15 cellular contexts compared by ENCODE assay signal in genomic region chr13:29861694-29862110, GRCh38. TPM values are rescaled to one million over a fixed set of nuclear protein-coding genes. Genes with fewer than 3 reads are reported as not detected.
DNase-seq lines count a peak whose midpoint lies in the region; ATAC-seq and TF ChIP-seq lines count a peak whose summit lies in the region.
"Had no signal": no experiment of that assay in that cellular context is flagged by ENCODE, and none has a peak within 500 bp of the region (broad histone marks: within the 10 kb centered on the region; RNA-seq: fewer than 3 reads in every experiment).

No MANE protein-coding gene starts in this region.

- H3K4me1 ChIP-seq in PC-3 (ENCODE audit: insufficient read depth, low read length) (peaks cover 15% of the 10 kb centered on the region; the same call in 1 of the 2 replicates), fibroblast of lung (ENCODE audit: control insufficient read depth, extremely low read depth, insufficient read depth, low read length) (peaks cover 5% of the 10 kb centered on the region), osteoblast (ENCODE audit: insufficient read depth, low read length) (peaks cover 43% of the 10 kb centered on the region)
- H3K4me1 ChIP-seq: sigmoid colon had no signal

- H3K9ac ChIP-seq in PC-3 (ENCODE audit: low read length) (no peak overlapping the region), fibroblast of lung (ENCODE audit: insufficient read depth, low read length) (no peak overlapping the region)

- BruUV-seq in PC-3 (replicated peaks; lab: Mats Ljungman, UMichigan), result no TSS peak

- CTCF ChIA-PET in PC-3 (lab: Charles Lee), result no interaction called here
- CTCF ChIA-PET in GM10248 (lab: Yijun Ruan, JAX), result interaction anchor here (1.3 to 1.9 kb wide), 2 partner anchors 51 to 91 kb away, joined by 4 to 5 read pairs; no protein-coding TSS in a partner anchor

- H4K20me1 ChIP-seq in PC-3 (ENCODE audit: low read length) (no peaks in the 10 kb centered on the region), fibroblast of lung (ENCODE audit: control insufficient read depth, extremely low read depth, insufficient read depth, low read length) (no peaks in the 10 kb centered on the region), osteoblast (ENCODE audit: insufficient read depth, low read length) (no peaks in the 10 kb centered on the region)

- no peaks in the 10 kb centered on the region for H3K36me3 ChIP-seq in PC-3 (ENCODE audit: low read depth, low read length)
- no peaks in the 10 kb centered on the region for H3K36me3 ChIP-seq in fibroblast of lung (ENCODE audit: control insufficient read depth, insufficient read depth, low read length)
- no peaks in the 10 kb centered on the region for H3K36me3 ChIP-seq in osteoblast (ENCODE audit: insufficient read depth, low read length)
- H3K36me3 ChIP-seq: sigmoid colon, stomach had no signal

- H3K4me2 ChIP-seq in PC-3 (ENCODE audit: low read length) (no peak overlapping the region), fibroblast of lung (ENCODE audit: extremely low read depth, insufficient read depth, low read length) (no peak overlapping the region), osteoblast (ENCODE audit: insufficient read depth, low read length) (peak overlapping the region; percentile 56)

- intact Hi-C loops in PC-3 (cut with micrococcal nuclease), result no loop called here
- intact Hi-C loops in left ventricle myocardium superior (cut with micrococcal nuclease), result no loop called here

- H3K27ac ChIP-seq in PC-3 (ENCODE audit: low read length), result no peak overlapping the region
- peak overlapping the region; percentile 36 for H3K27ac ChIP-seq in fibroblast of lung (ENCODE audit: insufficient read depth, low read length)
- peak overlapping the region; percentile 85 for H3K27ac ChIP-seq in osteoblast (ENCODE audit: low read depth, low read length)
- H3K27ac ChIP-seq: sigmoid colon, stomach had no signal

- no peaks in the 10 kb centered on the region for H3K27me3 ChIP-seq in PC-3 (ENCODE audit: low read length)
- H3K27me3 ChIP-seq in fibroblast of lung (ENCODE audit: control insufficient read depth, insufficient read depth, low read length), result no peaks in the 10 kb centered on the region
- H3K27me3 ChIP-seq in osteoblast (ENCODE audit: insufficient read depth, low read length), result no peaks in the 10 kb centered on the region
- H3K27me3 ChIP-seq: sigmoid colon, stomach had no signal

- H3K9me3 ChIP-seq in PC-3 (ENCODE audit: low read length) (no peaks in the 10 kb centered on the region), fibroblast of lung (ENCODE audit: control insufficient read depth, insufficient read depth, low read depth, low read length) (no peaks in the 10 kb centered on the region), osteoblast (ENCODE audit: low read depth, low read length) (no peaks in the 10 kb centered on the region)
- H3K9me3 ChIP-seq: sigmoid colon, stomach had no signal

- no peaks in the 10 kb centered on the region for H3F3A ChIP-seq in PC-3 (ENCODE audit: low read length, unreplicated experiment)

- H2AFZ ChIP-seq in PC-3 (ENCODE audit: low read length), result no peak overlapping the region
- no peak overlapping the region for H2AFZ ChIP-seq in fibroblast of lung (ENCODE audit: low read length)
- H2AFZ ChIP-seq in osteoblast (ENCODE audit: low read length), result no peak overlapping the region

- no peak overlapping the region for H3K4me3 ChIP-seq in PC-3 (ENCODE audit: low read length)
- H3K4me3 ChIP-seq in fibroblast of lung (replicated peaks in 1 of 4; ENCODE audit: control extremely low read depth in 1 of 4, insufficient read depth in 1 of 4, low read depth in 3 of 4, low read length in 4 of 4), result no peak overlapping the region
- no peak overlapping the region for H3K4me3 ChIP-seq in osteoblast (ENCODE audit: insufficient read depth, low read length)
- H3K4me3 ChIP-seq: sigmoid colon, stomach had no signal

- POLR2A ChIA-PET in PC-3 (lab: Charles Lee; ENCODE audit: unreplicated experiment) (no interaction called here), GM10248 (lab: Yijun Ruan, JAX) (no interaction called here)

- TF ChIP-seq CTCF in PC-3 (conservative IDR thresholded peaks at IDR 0.05; ENCODE audit: low read depth, low read length) (no peak), fibroblast of lung (conservative IDR thresholded peaks at IDR 0.05 in 1 of 2, IDR thresholded peaks at IDR 0.05 in 1 of 2; ENCODE audit: low read depth in 1 of 2, low read length in 2 of 2) (no peak), osteoblast (IDR thresholded peaks at IDR 0.05; ENCODE audit: extremely low read depth, low read depth, low read length) (no peak), GM10248 (IDR thresholded peaks at IDR 0.05; ENCODE audit: control extremely low read depth, extremely low read depth, low read depth, missing control alignments) (no peak)

- ATAC-seq in PC-3 (peak; percentile 42), left ventricle myocardium superior (no peak)
- ATAC-seq: natural killer cell treated with Interleukin-12 subunit alpha and Interleukin-12 subunit beta and Interleukin-15 and Interleukin-18, amount 100 ng/mL, for 72 hours had no signal

- no peaks in the 10 kb centered on the region for H3K79me2 ChIP-seq in PC-3 (ENCODE audit: low read length)
- no peaks in the 10 kb centered on the region for H3K79me2 ChIP-seq in fibroblast of lung (ENCODE audit: control insufficient read depth, insufficient read depth, low read length)
- H3K79me2 ChIP-seq in osteoblast (ENCODE audit: insufficient read depth, low read length), result no peaks in the 10 kb centered on the region

- no peaks in the 10 kb centered on the region for H3K9me2 ChIP-seq in PC-3 (replicated peaks; ENCODE audit: low read length)

- DNase-seq in Daoy (ENCODE audit: low read depth), result peak; percentile 68
- DNase-seq in PC-3, result peak; percentile 82
- peak; percentile 50 to 98 for DNase-seq in fibroblast of lung (ENCODE audit: low read depth in 2 of 2)
- peak; percentile 84 for DNase-seq in osteoblast (ENCODE audit: insufficient read length, low spot score, missing footprints)
- DNase-seq in left ventricle myocardium superior, result no peak
- DNase-seq in GM10248 (ENCODE audit: extremely low spot score), result no peak
- DNase-seq in SHP77 treated with DMSO at 0.1 percent for 48 hours (lab: John Stamatoyannopoulos, UW), result no peak
- no peak for DNase-seq in NK-92 treated with Interleukin-12 subunit alpha and Interleukin-12 subunit beta, amount 100 ng/mL, for 24 hours (lab: John Stamatoyannopoulos, UW)
- DNase-seq: activated CD8-positive, alpha-beta memory T cell treated with anti-CD3 and anti-CD28 coated beads for 24 hours; activated naive CD4-positive, alpha-beta T cell treated with anti-CD3 and anti-CD28 coated beads, Interleukin-2, amount 10 ng/mL, durations not matched to agents 7 days and 5 days; GDM1; NCI-H187 treated with DMSO at 0.1 percent for 48 hours; sigmoid colon; stomach had no signal

RNA-seq across cellular contexts. Expression of gene UBL3, which starts 11.3 kb away (rescaled TPM):
- 12.1 and 16.1 TPM in 2 replicates for total RNA-seq in Daoy (2014; rRNA removed; shearing (Covaris generic))
- 10.9 and 13.9 TPM in 2 replicates for total RNA-seq in PC-3 (2014; rRNA removed)
- 10.0 and 10.7 TPM in 2 replicates for total RNA-seq in fibroblast of lung
- polyA plus RNA-seq in fibroblast of lung, result 15.0 and 18.3 TPM in 2 replicates
- 11.7 and 13.0 TPM in 2 replicates for polyA plus RNA-seq in fibroblast of lung (2012)
- polyA minus RNA-seq in fibroblast of lung (ENCODE audit: low replicate concordance), result 1.4 and 3.0 TPM in 2 replicates
- total RNA-seq in osteoblast, result 42.4 and 44.5 TPM in 2 replicates
- total RNA-seq in left ventricle myocardium superior, result 22.6 TPM

Comparison
In these comparisons a context has a peak if more than half of its experiments do, and no peak if none do; other contexts are left out.
1. DNase-seq: peak in Daoy (single experiment), PC-3 (single experiment), fibroblast of lung (2 of 2) and osteoblast (single experiment); none in left ventricle myocardium superior (single experiment), GM10248 (single experiment), SHP77 treated with DMSO at 0.1 percent for 48 hours (single experiment) and NK-92 treated with Interleukin-12 subunit alpha and Interleukin-12 subunit beta, amount 100 ng/mL, for 24 hours (single experiment).